Comparison of ENCODE assay signal across 9 cellular contexts in genomic region chr19:48171584-48172170, GRCh38. TPM values are rescaled to one million over a fixed set of nuclear protein-coding genes. Genes with fewer than 3 reads are reported as not detected.
DNase-seq lines count a peak whose midpoint lies in the region; TF ChIP-seq lines count a peak whose summit lies in the region.
"Had no signal": no experiment of that assay in that cellular context is flagged by ENCODE, and none has a peak within 500 bp of the region (broad histone marks: within the 10 kb centered on the region; RNA-seq: fewer than 3 reads in every experiment).

No MANE protein-coding gene starts in this region.

- no peak overlapping the region for H3K4ac ChIP-seq in mesendoderm (ENCODE audit: low read depth, low read length)

- no peaks in the 10 kb centered on the region for H3K9me3 ChIP-seq in HUES64 (ENCODE audit: insufficient read depth, low read depth, low read length)
- H3K9me3 ChIP-seq: colonic mucosa had no signal

- H3K4me1 ChIP-seq in HUES64 (ENCODE audit: insufficient read depth, low read length) (no peaks in the 10 kb centered on the region; the same call in none of the 2 replicates), mesendoderm (ENCODE audit: control insufficient read depth, low read depth, low read length) (no peaks in the 10 kb centered on the region)

- H3K4me2 ChIP-seq in mesendoderm (ENCODE audit: low read length): no peak overlapping the region

- peak overlapping the region; percentile 72 for H3K27ac Mint-ChIP-seq in activated naive CD8-positive, alpha-beta T cell

- H3K9me3 Mint-ChIP-seq in activated naive CD8-positive, alpha-beta T cell (ENCODE audit: low read depth): no peaks in the 10 kb centered on the region

- H3K4me1 Mint-ChIP-seq in activated naive CD8-positive, alpha-beta T cell (ENCODE audit: low read depth): peaks cover 20% of the 10 kb centered on the region

- WGBS in HUES64: 95% methylated on average over 45 of the region's 45 CpGs
- no CpG with 5 or more reads among the region's 45 CpGs for whole genome bisulfite sequencing in mesendoderm (ENCODE audit: extremely low coverage, insufficient coverage, low lambda C conversion rate)

- H3K4me3 Mint-ChIP-seq in activated naive CD8-positive, alpha-beta T cell: peak overlapping the region; percentile 98

- no peak overlapping the region for H2AK5ac ChIP-seq in mesendoderm (ENCODE audit: low read length)

- H3K27me3 Mint-ChIP-seq in activated naive CD8-positive, alpha-beta T cell: no peaks in the 10 kb centered on the region

- no peak overlapping the region for H4K5ac ChIP-seq in mesendoderm (ENCODE audit: low read length)

- no peak overlapping the region for H2BK15ac ChIP-seq in mesendoderm (replicated peaks; ENCODE audit: low read depth)

- H2BK120ac ChIP-seq in mesendoderm (ENCODE audit: low read depth, low read length): no peak overlapping the region

- H3K23ac ChIP-seq in mesendoderm (ENCODE audit: low read length): no peak overlapping the region

- H2BK5ac ChIP-seq in mesendoderm (ENCODE audit: low read length): no peak overlapping the region

- no peak for TF ChIP-seq CTCF in AG10803 (conservative IDR thresholded peaks at IDR 0.05; ENCODE audit: low read length)

- peak overlapping the region; percentile 7 for H3K56ac ChIP-seq in mesendoderm (ENCODE audit: low read length)

- DNase-seq in AG10803 (ENCODE audit: low read depth) (no peak), mesendoderm (no peak), GM19240 (ENCODE audit: insufficient read length, low spot score) (no peak), NCI-H2196 (lab: John Stamatoyannopoulos, UW; ENCODE audit: unreplicated experiment) (no peak)
- no peak for DNase-seq in effector CD4-positive, alpha-beta T cell
- no peak for DNase-seq in central memory CD4-positive, alpha-beta T cell

- H3K36me3 ChIP-seq in HUES64 (ENCODE audit: insufficient read depth, low read length) (peaks cover 34% of the 10 kb centered on the region), mesendoderm (ENCODE audit: control insufficient read depth, insufficient read depth, low read length) (peaks cover 2% of the 10 kb centered on the region)
- H3K36me3 ChIP-seq: colonic mucosa had no signal

- H3K18ac ChIP-seq in mesendoderm (ENCODE audit: low read length): no peak overlapping the region

- H3K79me2 ChIP-seq in mesendoderm (ENCODE audit: control insufficient read depth, insufficient read depth, low read length): peaks cover 19% of the 10 kb centered on the region

- peak overlapping the region; percentile 90 for H3K4me3 ChIP-seq in AG10803 (ENCODE audit: low read length)
- H3K4me3 ChIP-seq in HUES64 (ENCODE audit: low read length): peak overlapping the region; percentile 98
- H3K4me3 ChIP-seq in mesendoderm (ENCODE audit: low read length): no peak overlapping the region

- peaks cover 11% of the 10 kb centered on the region for H3K79me1 ChIP-seq in mesendoderm (ENCODE audit: low read length)

- H3K9ac ChIP-seq in HUES64 (ENCODE audit: low read depth, low read length) (peak overlapping the region; percentile 98), mesendoderm (ENCODE audit: low read length) (peak overlapping the region; percentile 96)

- H3K27ac ChIP-seq in HUES64 (ENCODE audit: low read depth, low read length): no peak overlapping the region
- no peak overlapping the region for H3K27ac ChIP-seq in mesendoderm (ENCODE audit: low read depth, low read length)
- H3K27ac ChIP-seq: colonic mucosa had no signal

- H3K36me3 Mint-ChIP-seq in activated naive CD8-positive, alpha-beta T cell: peaks cover 6% of the 10 kb centered on the region

- H3K27me3 ChIP-seq in HUES64 (ENCODE audit: insufficient read depth, low read length): no peaks in the 10 kb centered on the region
- no peaks in the 10 kb centered on the region for H3K27me3 ChIP-seq in mesendoderm (ENCODE audit: insufficient read depth, low read length, poor library complexity)
- H3K27me3 ChIP-seq: colonic mucosa had no signal

- no peak overlapping the region for H4K8ac ChIP-seq in mesendoderm (ENCODE audit: low read depth, low read length)

RNA-seq across cellular contexts. Expression of gene ZSWIM9, which starts 1.2 kb away (rescaled TPM):
- polyA plus RNA-seq in HUES64 (2013, experiment 1 of 2): 5.1 TPM
- polyA plus RNA-seq in HUES64 (2013, experiment 2 of 2): 6.9 TPM
- polyA plus RNA-seq in mesendoderm (2013, experiment 1 of 2): 1.5 TPM
- 1.6 TPM for polyA plus RNA-seq in mesendoderm (2013, experiment 2 of 2)

RNA-seq across cellular contexts. Expression of gene LIG1, which starts 1.5 kb away (rescaled TPM):
- polyA plus RNA-seq in HUES64 (2013, experiment 1 of 2): 80.5 TPM
- 73.7 TPM for polyA plus RNA-seq in HUES64 (2013, experiment 2 of 2)
- 47.5 TPM for polyA plus RNA-seq in mesendoderm (2013, experiment 1 of 2)
- 46.6 TPM for polyA plus RNA-seq in mesendoderm (2013, experiment 2 of 2)
